Comparison of ENCODE assay signal across 8 cellular contexts in the genomic region with DNA sequence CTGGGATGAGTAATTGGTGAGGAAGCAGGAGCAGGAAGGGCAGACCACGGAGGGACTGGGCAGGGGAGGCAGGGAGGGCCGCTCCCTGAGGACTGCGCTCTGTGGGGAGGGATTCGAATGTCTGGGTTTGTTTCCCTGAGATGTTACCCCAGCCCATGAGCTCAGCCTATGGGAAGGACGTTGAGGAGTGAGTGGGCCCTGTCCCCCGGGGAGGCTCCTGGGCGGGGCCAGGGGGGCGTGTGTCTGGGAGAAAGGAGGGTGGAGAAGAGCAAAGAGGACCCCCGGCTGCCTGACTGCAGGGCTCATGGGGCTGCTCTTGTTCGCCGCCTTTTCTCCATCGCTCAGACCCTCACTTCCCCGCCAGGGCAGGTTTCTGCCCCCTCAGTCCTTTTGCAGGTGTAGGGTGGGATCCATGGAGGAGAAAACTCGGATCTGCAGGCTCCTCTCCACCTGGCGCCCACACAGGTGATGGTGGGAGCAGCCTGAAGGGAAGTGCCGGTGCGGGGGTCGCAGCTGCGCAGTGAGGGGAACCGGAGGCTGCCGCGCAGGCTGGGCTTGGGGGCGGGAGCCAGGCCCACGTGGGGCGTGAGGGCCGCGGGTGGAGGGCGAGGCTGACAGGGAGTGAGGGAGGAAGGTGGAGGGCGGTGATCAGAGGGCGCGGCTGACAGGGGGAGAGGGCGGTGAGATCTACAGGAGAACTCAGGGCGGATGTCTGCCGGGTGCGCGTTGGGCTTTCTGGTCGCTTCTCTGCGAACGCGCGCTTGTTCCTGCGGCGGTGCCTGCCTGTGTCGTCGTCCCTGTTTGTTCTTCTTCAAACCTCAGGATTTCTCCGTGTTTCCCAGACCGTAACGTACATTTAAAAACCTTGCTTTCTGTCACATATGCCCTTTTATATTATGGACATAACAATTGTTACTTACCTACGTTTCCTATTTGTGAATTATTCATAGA.
A peak's percentile ranks its signal among the peaks of the same experiment; 100 is the strongest.
DNase-seq lines count a peak whose midpoint lies in the region; ATAC-seq and TF ChIP-seq lines count a peak whose summit lies in the region.
"Not testable (repeated sequence)": the region's sequence is repeated elsewhere in the genome, so short reads cannot be mapped to it uniquely, and the experiment has no call there.

No MANE protein-coding gene starts in this region.

- not testable (repeated sequence) for H3K14ac ChIP-seq in neuronal stem cell (ENCODE audit: low read length)

- H2AFZ ChIP-seq in neuronal stem cell (ENCODE audit: low read length); smooth muscle cell (ENCODE audit: low read depth): not testable (repeated sequence)

- H3K27ac Mint-ChIP-seq in WTC11; endothelial cell (ENCODE audit: unreplicated experiment): not testable (repeated sequence)

- not testable (repeated sequence) for H4K20me1 ChIP-seq in smooth muscle cell (ENCODE audit: low read depth)

- CTCF ChIA-PET in WTC11 (lab: Charles Lee): not testable (repeated sequence)

- H3K23ac ChIP-seq in mesendoderm (ENCODE audit: low read length); neuronal stem cell (ENCODE audit: low read depth, low read length, poor library complexity): not testable (repeated sequence)

- H3K27me3 Mint-ChIP-seq in WTC11 (ENCODE audit: low read depth); endothelial cell (ENCODE audit: unreplicated experiment): not testable (repeated sequence)

- H3K36me3 Mint-ChIP-seq in WTC11: peaks cover 17% of the 10 kb centered on the region
- H3K36me3 Mint-ChIP-seq in endothelial cell (ENCODE audit: low read depth, unreplicated experiment): not testable (repeated sequence)

- not testable (repeated sequence) for H2AK5ac ChIP-seq in mesendoderm (ENCODE audit: low read length); neuronal stem cell (ENCODE audit: low read depth, low read length)

- ATAC-seq in WTC11 (peak; percentile 91), aorta (ENCODE audit: low FRiP score) (peak; percentile 44)

- whole genome bisulfite sequencing in mesendoderm (ENCODE audit: extremely low coverage, insufficient coverage, low lambda C conversion rate): no CpG with 5 or more reads among the region's 49 CpGs
- WGBS in neuronal stem cell (ENCODE audit: extremely low coverage in 2 of 2, insufficient read length in 2 of 2, insufficient replicate concordance in 1 of 2), 2 donors: no CpG with 5 or more reads among the region's 49 CpGs
- 33% methylated on average over 31 of the region's 49 CpGs for WGBS in smooth muscle cell (ENCODE audit: low lambda C conversion rate)
- WGBS in aorta, 2 donors: 20 to 44% methylated on average over 24 to 36 of the region's 49 CpGs

- not testable (repeated sequence) for H3K27me3 ChIP-seq in H7 (ENCODE audit: control insufficient read depth, insufficient read depth, low read length); mesendoderm (ENCODE audit: insufficient read depth, low read length, poor library complexity); neuronal stem cell (ENCODE audit: control insufficient read depth in 3 of 3, insufficient read depth in 3 of 3, low read depth in 1 of 3, low read length in 3 of 3); smooth muscle cell (ENCODE audit: low read depth); aorta (ENCODE audit: control insufficient read depth in 1 of 2, insufficient read depth in 2 of 2, low read length in 1 of 2)

- TF ChIP-seq CTCF in WTC11 (IDR thresholded peaks at IDR 0.05); endothelial cell (IDR thresholded peaks at IDR 0.05; ENCODE audit: unreplicated experiment); smooth muscle cell (IDR thresholded peaks at IDR 0.05; ENCODE audit: borderline replicate concordance, insufficient read depth, poor library complexity, severe bottlenecking): not testable (repeated sequence)

- H2BK5ac ChIP-seq in mesendoderm (ENCODE audit: low read length); neuronal stem cell (ENCODE audit: low read length): not testable (repeated sequence)

- not testable (repeated sequence) for H3K79me1 ChIP-seq in mesendoderm (ENCODE audit: low read length); neuronal stem cell (ENCODE audit: low read depth, low read length)

- POLR2A ChIA-PET in WTC11 (lab: Charles Lee): not testable (repeated sequence)

- H4K8ac ChIP-seq in mesendoderm (ENCODE audit: low read depth, low read length); neuronal stem cell (ENCODE audit: low read depth, low read length): not testable (repeated sequence)

- H2BK15ac ChIP-seq in mesendoderm (replicated peaks; ENCODE audit: low read depth); neuronal stem cell (ENCODE audit: low read length): not testable (repeated sequence)

- intact Hi-C loops in aorta (cut with DNase I): not testable (repeated sequence)

- not testable (repeated sequence) for H3K4ac ChIP-seq in mesendoderm (ENCODE audit: low read depth, low read length); neuronal stem cell (ENCODE audit: low read length)

- H2BK120ac ChIP-seq in mesendoderm (ENCODE audit: low read depth, low read length); neuronal stem cell (ENCODE audit: low read depth, low read length): not testable (repeated sequence)

- not testable (repeated sequence) for H3K9ac ChIP-seq in mesendoderm (ENCODE audit: low read length); neuronal stem cell (ENCODE audit: low read depth, low read length, poor library complexity); smooth muscle cell (ENCODE audit: low read depth)

- not testable (repeated sequence) for H4K5ac ChIP-seq in mesendoderm (ENCODE audit: low read length)

- H3F3A ChIP-seq in smooth muscle cell (ENCODE audit: low read depth): not testable (repeated sequence)

- not testable (repeated sequence) for H3K4me1 ChIP-seq in mesendoderm (ENCODE audit: control insufficient read depth, low read depth, low read length); neuronal stem cell (ENCODE audit: control insufficient read depth in 2 of 2, insufficient read depth in 1 of 2, low read depth in 1 of 2, low read length in 2 of 2); smooth muscle cell (ENCODE audit: low read depth); aorta (ENCODE audit: control insufficient read depth in 1 of 2, insufficient read depth in 2 of 2, low read length in 2 of 2)

- not testable (repeated sequence) for H3K79me2 ChIP-seq in mesendoderm (ENCODE audit: control insufficient read depth, insufficient read depth, low read length); smooth muscle cell (ENCODE audit: low read depth)

- H3K4me2 ChIP-seq in mesendoderm (ENCODE audit: low read length): not testable (repeated sequence)
- H3K4me2 ChIP-seq in neuronal stem cell (ENCODE audit: insufficient read depth, low read length, poor library complexity, severe bottlenecking) (peak overlapping the region; percentile 18), smooth muscle cell (peak overlapping the region; percentile 58)

- not testable (repeated sequence) for H2BK12ac ChIP-seq in neuronal stem cell (ENCODE audit: low read length)

- not testable (repeated sequence) for H3K36me3 ChIP-seq in H7 (replicated peaks; ENCODE audit: control insufficient read depth, insufficient read depth, low read length); mesendoderm (ENCODE audit: control insufficient read depth, insufficient read depth, low read length); neuronal stem cell (replicated peaks in 1 of 2; ENCODE audit: control insufficient read depth in 2 of 2, insufficient read depth in 2 of 2, low read length in 2 of 2); smooth muscle cell (ENCODE audit: low read depth); aorta (ENCODE audit: control insufficient read depth in 1 of 2, insufficient read depth in 2 of 2, low read length in 1 of 2)

- H3K4me3 ChIP-seq in H7 (ENCODE audit: insufficient read depth, low read depth, low read length): peak overlapping the region; percentile 28; the same call in 1 of the 2 replicates
- H3K4me3 ChIP-seq in iPS-11a (ENCODE audit: low read depth, low read length): peak overlapping the region; percentile 13
- not testable (repeated sequence) for H3K4me3 ChIP-seq in mesendoderm (ENCODE audit: low read length); neuronal stem cell (ENCODE audit: low read length in 2 of 2); aorta (ENCODE audit: low read length in 2 of 2)
- H3K4me3 ChIP-seq in smooth muscle cell: peak overlapping the region; percentile 46

- DNase-seq in H7 (peak; percentile 14), WTC11 (ENCODE audit: low spot score) (peak; percentile 25), endothelial cell (ENCODE audit: low spot score) (peak; percentile 16), mesendoderm (peak; percentile 54)
- DNase-seq in neuronal stem cell (ENCODE audit: low spot score); smooth muscle cell (lab: John Stamatoyannopoulos, UW; ENCODE audit: unreplicated experiment); aorta: not testable (repeated sequence)

- not testable (repeated sequence) for H3K56ac ChIP-seq in mesendoderm (ENCODE audit: low read length)

- H3K4me3 Mint-ChIP-seq in WTC11 (peak overlapping the region; percentile 70), endothelial cell (ENCODE audit: unreplicated experiment) (peak overlapping the region; percentile 82)

- not testable (repeated sequence) for H3K27ac ChIP-seq in mesendoderm (ENCODE audit: low read depth, low read length); neuronal stem cell (replicated peaks; ENCODE audit: low read length); smooth muscle cell (ENCODE audit: low read depth); aorta (ENCODE audit: low read depth in 1 of 2, low read length in 2 of 2)

- H3K9me3 ChIP-seq in neuronal stem cell (replicated peaks in 1 of 2; ENCODE audit: control insufficient read depth in 2 of 2, insufficient read depth in 1 of 2, low read depth in 1 of 2, low read length in 2 of 2); smooth muscle cell (replicated peaks; ENCODE audit: low read depth); aorta (ENCODE audit: control insufficient read depth, low read length): not testable (repeated sequence)

- H3K4me1 Mint-ChIP-seq in WTC11; endothelial cell (ENCODE audit: unreplicated experiment): not testable (repeated sequence)

- peaks cover 26% of the 10 kb centered on the region for H3K9me3 Mint-ChIP-seq in WTC11
- H3K9me3 Mint-ChIP-seq in endothelial cell (ENCODE audit: unreplicated experiment): not testable (repeated sequence)

- not testable (repeated sequence) for H3K18ac ChIP-seq in mesendoderm (ENCODE audit: low read length); neuronal stem cell (ENCODE audit: low read length)

- not testable (repeated sequence) for H4K91ac ChIP-seq in neuronal stem cell (ENCODE audit: low read depth, low read length, poor library complexity)
